ENCODE assay signal across 19 cellular contexts in genomic region chr11:128936546-128937275, GRCh38. TPM values are rescaled to one million over a fixed set of nuclear protein-coding genes. Genes with fewer than 3 reads are reported as not detected.
DNase-seq lines count a peak whose midpoint lies in the region; ATAC-seq and TF ChIP-seq lines count a peak whose summit lies in the region.
"Had no signal": no experiment of that assay in that cellular context is flagged by ENCODE, and none has a peak within 500 bp of the region (broad histone marks: within the 10 kb centered on the region; RNA-seq: fewer than 3 reads in every experiment).

No MANE protein-coding gene starts in this region.

- H3K27ac ChIP-seq in tibial artery = no peak overlapping the region
- H3K27ac ChIP-seq: 22Rv1, ascending aorta had no signal

- no peaks in the 10 kb centered on the region for H3K9me3 ChIP-seq in tibial artery
- H3K9me3 ChIP-seq: ascending aorta had no signal

- intact Hi-C loops in posterior vena cava (cut with DNase I) = no loop called here
- intact Hi-C loops in Right ventricle myocardium inferior (cut with DNase I) = no loop called here
- intact Hi-C loops in tibial artery (cut with DNase I; ENCODE audit: low total_unique reads) = no loop called here

- no peak for ATAC-seq in Right ventricle myocardium inferior
- ATAC-seq in effector memory CD8-positive, alpha-beta T cell (replicated peaks) = no peak
- ATAC-seq: left colon had no signal

- no peaks in the 10 kb centered on the region for H3K9me3 Mint-ChIP-seq in effector memory CD8-positive, alpha-beta T cell
- H3K9me3 Mint-ChIP-seq: activated T-helper 1 cell treated with anti-CD3 and anti-CD28 coated beads, Interleukin-12 subunit alpha, Interleukin-12 subunit beta, Interleukin-2, Interleukin-4 antibody, amounts not matched to agents 30 ng/mL and 10 ng/mL and 1 ng/mL, durations not matched to agents 14 hours and 24 hours and 36 hours; nephron had no signal

- H3K4me3 Mint-ChIP-seq in effector memory CD8-positive, alpha-beta T cell = no peak overlapping the region
- H3K4me3 Mint-ChIP-seq: activated T-helper 1 cell treated with anti-CD3 and anti-CD28 coated beads, Interleukin-12 subunit alpha, Interleukin-12 subunit beta, Interleukin-2, Interleukin-4 antibody, amounts not matched to agents 30 ng/mL and 10 ng/mL and 1 ng/mL, durations not matched to agents 14 hours and 24 hours and 36 hours; CD8-positive, alpha-beta memory T cell; nephron had no signal

- no peaks in the 10 kb centered on the region for H3K36me3 ChIP-seq in tibial artery
- H3K36me3 ChIP-seq: ascending aorta had no signal

- H3K27ac Mint-ChIP-seq in effector memory CD8-positive, alpha-beta T cell = no peak overlapping the region
- H3K27ac Mint-ChIP-seq: activated T-helper 1 cell treated with anti-CD3 and anti-CD28 coated beads, Interleukin-12 subunit alpha, Interleukin-12 subunit beta, Interleukin-2, Interleukin-4 antibody, amounts not matched to agents 30 ng/mL and 10 ng/mL and 1 ng/mL, durations not matched to agents 14 hours and 24 hours and 36 hours; CD8-positive, alpha-beta memory T cell had no signal

- H3K4me3 ChIP-seq in tibial artery = no peak overlapping the region
- H3K4me3 ChIP-seq: ascending aorta had no signal

- H3K27me3 ChIP-seq in tibial artery = peaks cover 0 to 29% of the 10 kb centered on the region in 2 donors
- H3K27me3 ChIP-seq: ascending aorta had no signal

- peaks cover 0 to 2% of the 10 kb centered on the region in 2 donors for H3K4me1 Mint-ChIP-seq in effector memory CD8-positive, alpha-beta T cell (ENCODE audit: low read depth in 2 of 2)
- H3K4me1 Mint-ChIP-seq: CD8-positive, alpha-beta memory T cell had no signal

- DNase-seq in NCI-H1092 (lab: John Stamatoyannopoulos, UW) (peak; percentile 25), NCI-H1092 treated with DMSO at 0.1 percent for 48 hours (lab: John Stamatoyannopoulos, UW) (no peak), NCI-H2171 (lab: John Stamatoyannopoulos, UW) (peak; percentile 53), iPS DF 19.7 (ENCODE audit: low read depth, low spot score) (peak; percentile 78), posterior vena cava (ENCODE audit: low spot score) (peak; percentile 78), Right ventricle myocardium inferior (ENCODE audit: missing footprints) (no peak), tibial artery (no peak)
- no peak for DNase-seq in effector memory CD8-positive, alpha-beta T cell
- DNase-seq: activated CD4-positive, alpha-beta T cell treated with anti-CD3 and anti-CD28 coated beads for 48 hours; CD8-positive, alpha-beta memory T cell; effector CD8-positive, alpha-beta T cell; left colon; NCI-H187; small intestine; T-helper 1 cell had no signal

- H3K36me3 Mint-ChIP-seq in effector memory CD8-positive, alpha-beta T cell (ENCODE audit: insufficient read depth) = no peaks in the 10 kb centered on the region
- H3K36me3 Mint-ChIP-seq: CD8-positive, alpha-beta memory T cell had no signal

- H3K27me3 Mint-ChIP-seq in effector memory CD8-positive, alpha-beta T cell = peaks cover 13 to 76% of the 10 kb centered on the region in 2 donors

- H3K4me1 ChIP-seq in tibial artery = peaks cover 0 to 3% (median 0%) of the 10 kb centered on the region in 4 donors
- H3K4me1 ChIP-seq: ascending aorta had no signal

- no peak for TF ChIP-seq CTCF in tibial artery (IDR thresholded peaks at IDR 0.05)

RNA-seq across cellular contexts. Expression of gene TP53AIP1, which starts 6.0 kb away (rescaled TPM):
- total RNA-seq in posterior vena cava (not detected), Right ventricle myocardium inferior (not detected)
- total RNA-seq: activated T-helper 1 cell treated with anti-CD3 and anti-CD28 coated beads, Interleukin-12 subunit alpha, Interleukin-12 subunit beta, Interleukin-2, Interleukin-4 antibody, amounts not matched to agents 30 ng/mL and 10 ng/mL and 1 ng/mL, durations not matched to agents 14 hours and 24 hours and 36 hours; ascending aorta; CD8-positive, alpha-beta memory T cell had no signal

RNA-seq across cellular contexts. Expression of gene KCNJ5, which starts 45.6 kb away (rescaled TPM):
- total RNA-seq in posterior vena cava (1 to 10 TPM in 1 of 2 donors, under 1 TPM in 1; 0.52 to 1.9 TPM), Right ventricle myocardium inferior (7.5 TPM)
- total RNA-seq: activated T-helper 1 cell treated with anti-CD3 and anti-CD28 coated beads, Interleukin-12 subunit alpha, Interleukin-12 subunit beta, Interleukin-2, Interleukin-4 antibody, amounts not matched to agents 30 ng/mL and 10 ng/mL and 1 ng/mL, durations not matched to agents 14 hours and 24 hours and 36 hours had no signal

Comparison
In these comparisons a context has a peak if more than half of its experiments do, and no peak if none do; other contexts are left out.
1. DNase-seq: peak in NCI-H1092 (single experiment), NCI-H2171 (single experiment), iPS DF 19.7 (single experiment) and posterior vena cava (single experiment); none in NCI-H1092 treated with DMSO at 0.1 percent for 48 hours (single experiment), Right ventricle myocardium inferior (single experiment), tibial artery (0 of 2) and effector memory CD8-positive, alpha-beta T cell (0 of 3).